Comparison of ENCODE assay signal across 8 cellular contexts in genomic region chr7:73234994-73235717, GRCh38.
A peak's percentile ranks its signal among the peaks of the same experiment; 100 is the strongest.
DNase-seq lines count a peak whose midpoint lies in the region; ATAC-seq and TF ChIP-seq lines count a peak whose summit lies in the region.
"Not testable (repeated sequence)": the region's sequence is repeated elsewhere in the genome, so short reads cannot be mapped to it uniquely, and the experiment has no call there.

No MANE protein-coding gene starts in this region.

- peak overlapping the region; percentile 59; the same call in 1 of the 2 replicates for H3K4me3 ChIP-seq in OCI-LY3 (ENCODE audit: low read length)
- H3K4me3 ChIP-seq in colonic mucosa = peak overlapping the region; percentile 17
- not testable (repeated sequence) for H3K4me3 ChIP-seq in lung
- peak overlapping the region; percentile 36 to 45 for H3K4me3 ChIP-seq in vagina

- H3K9ac ChIP-seq in OCI-LY3 (ENCODE audit: low read length); colonic mucosa (ENCODE audit: low read depth in 2 of 2, low read length in 2 of 2): not testable (repeated sequence)

- H3K79me2 ChIP-seq in OCI-LY3 (ENCODE audit: low read length) = not testable (repeated sequence)

- H3K9me3 ChIP-seq in OCI-LY3 (ENCODE audit: insufficient read depth, low read length); colonic mucosa; lung (ENCODE audit: control insufficient read depth in 2 of 2, insufficient read depth in 1 of 2, low read length in 1 of 2); vagina: not testable (repeated sequence)

- not testable (repeated sequence) for H3K4me1 ChIP-seq in OCI-LY3 (ENCODE audit: low read length); colonic mucosa; lung (ENCODE audit: control insufficient read depth in 2 of 2, insufficient read depth in 2 of 2, low read length in 2 of 2); vagina

- peak; percentile 93 for DNase-seq in activated CD8-positive, alpha-beta memory T cell treated with anti-CD3 and anti-CD28 coated beads, Interleukin-2, amount 50 U/mL, for 4 hours
- DNase-seq in colonic mucosa (peak; percentile 97), lung (ENCODE audit: low spot score) (peak; percentile 96)
- DNase-seq in stimulated activated CD4-positive, alpha-beta T cell treated with anti-CD3 and anti-CD28 coated beads, Interleukin-1b, Interleukin-23, amount 100 ng/mL, for 48 hours = peak; percentile 90
- DNase-seq in vagina (ENCODE audit: extremely low spot score in 2 of 2) = not testable (repeated sequence)

- 0 to 1% methylated on average over 5 to 19 of the region's 72 CpGs for WGBS in lung, 2 donors

- H3K27me3 ChIP-seq in OCI-LY3 (ENCODE audit: low read depth, low read length); colonic mucosa; lung (ENCODE audit: control insufficient read depth, insufficient read depth); vagina: not testable (repeated sequence)

- peak; percentile 88 for ATAC-seq in GM19351 (IDR thresholded peaks at IDR 0.05; ENCODE audit: unreplicated experiment)
- peak; percentile 94 for ATAC-seq in HG02885 (IDR thresholded peaks at IDR 0.05; ENCODE audit: poor library complexity, unreplicated experiment)
- peak; percentile 98 for ATAC-seq in lung (ENCODE audit: insufficient read depth, low FRiP score)

- H2AFZ ChIP-seq in OCI-LY3 (ENCODE audit: low read depth, low read length) = not testable (repeated sequence)

- H3K4me2 ChIP-seq in OCI-LY3 (ENCODE audit: low read length) = peak overlapping the region; percentile 32; the same call in 1 of the 2 replicates

- H3K36me3 ChIP-seq in OCI-LY3 (replicated peaks; ENCODE audit: low read depth, low read length); colonic mucosa; lung (ENCODE audit: control insufficient read depth in 2 of 2, insufficient read depth in 2 of 2, low read length in 2 of 2); vagina: not testable (repeated sequence)

- H4K20me1 ChIP-seq in OCI-LY3 (ENCODE audit: insufficient read depth, low read length) = not testable (repeated sequence)

- intact Hi-C loops in colonic mucosa (cut with DNase I); vagina (cut with DNase I): not testable (repeated sequence)

- TF ChIP-seq POLR2A in vagina (IDR thresholded peaks at IDR 0.05) = not testable (repeated sequence)

- not testable (repeated sequence) for TF ChIP-seq CTCF in OCI-LY3 (IDR thresholded peaks at IDR 0.05; ENCODE audit: low read depth, low read length); colonic mucosa (IDR thresholded peaks at IDR 0.05); lung (IDR thresholded peaks at IDR 0.05; ENCODE audit: control extremely low read depth, extremely low read depth); vagina (IDR thresholded peaks at IDR 0.05)

- H3K27ac ChIP-seq in OCI-LY3 (ENCODE audit: low read length); colonic mucosa; lung (ENCODE audit: low read depth in 1 of 2, low read length in 1 of 2); vagina: not testable (repeated sequence)
